Comparison of ENCODE assay signal across 8 cellular contexts in genomic region chr1:155975375-155976061, GRCh38. TPM values are rescaled to one million over a fixed set of nuclear protein-coding genes. Genes with fewer than 3 reads are reported as not detected.
DNase-seq lines count a peak whose midpoint lies in the region; ATAC-seq and TF ChIP-seq lines count a peak whose summit lies in the region.

No MANE protein-coding gene starts in this region.

- TF ChIP-seq CTCF in heart right ventricle (IDR thresholded peaks at IDR 0.05) (no peak), lung (IDR thresholded peaks at IDR 0.05; ENCODE audit: control extremely low read depth, extremely low read depth) (no peak)

- DNase-seq in heart right ventricle (no peak), left ventricle myocardium superior (no peak), lung (ENCODE audit: low spot score) (no peak), NCI-H1092 treated with DMSO at 0.1 percent for 48 hours (lab: John Stamatoyannopoulos, UW) (no peak)

- H3K4me3 ChIP-seq in heart right ventricle (peak overlapping the region in 9 of 10 donors; percentile 66 to 97 (median 88)), lung (peak overlapping the region; percentile 88), urinary bladder (ENCODE audit: low read depth, low read length) (peak overlapping the region; percentile 90)

- H3K9me3 ChIP-seq in heart right ventricle (no peaks in the 10 kb centered on the region), lung (ENCODE audit: control insufficient read depth in 2 of 2, insufficient read depth in 1 of 2, low read length in 1 of 2) (no peaks in the 10 kb centered on the region)

- 11 to 13% methylated on average over 4 of the region's 4 CpGs for WGBS in heart right ventricle, 2 donors
- WGBS in adipose tissue, 3 donors = 17 to 39% (median 20%) methylated on average over 4 of the region's 4 CpGs
- WGBS in lung, 2 donors = 6 to 11% methylated on average over 4 of the region's 4 CpGs
- WGBS in urinary bladder = 33% methylated on average over 4 of the region's 4 CpGs

- H3K4me1 ChIP-seq in heart right ventricle (peaks cover 42 to 89% (median 82%) of the 10 kb centered on the region in 9 donors), lung (ENCODE audit: control insufficient read depth in 2 of 2, insufficient read depth in 2 of 2, low read length in 2 of 2) (peaks cover 30 to 44% of the 10 kb centered on the region in 2 donors), urinary bladder (ENCODE audit: insufficient read depth) (no peaks in the 10 kb centered on the region)

- H3K27ac ChIP-seq in heart right ventricle (peak overlapping the region in 9 of 10 donors; percentile 86 to 99 (median 97)), adipose tissue (ENCODE audit: low read depth, low read length) (peak overlapping the region; percentile 48), lung (ENCODE audit: low read depth in 1 of 2, low read length in 1 of 2) (peak overlapping the region; percentile 89 to 97), urinary bladder (ENCODE audit: low read depth) (no peak overlapping the region)

- intact Hi-C loops in heart right ventricle (cut with DNase I) = loop anchor here in 5 of 10 donors (2.0 to 5.0 kb wide), 2 partner anchors 31 to 33 kb away; partner anchors contain the start of gene RXFP4 (in 4 of the 5)
- intact Hi-C loops in left ventricle myocardium superior (cut with micrococcal nuclease) = no loop called here

- H3K36me3 ChIP-seq in heart right ventricle (peaks cover 0 to 27% (median 0%) of the 10 kb centered on the region in 9 donors), lung (ENCODE audit: control insufficient read depth in 2 of 2, insufficient read depth in 2 of 2, low read length in 2 of 2) (peaks cover 0 to 5% of the 10 kb centered on the region in 2 donors), urinary bladder (ENCODE audit: insufficient read depth) (no peaks in the 10 kb centered on the region)

- no peaks in the 10 kb centered on the region for H3K27me3 ChIP-seq in heart right ventricle
- no peaks in the 10 kb centered on the region for H3K27me3 ChIP-seq in lung (ENCODE audit: control insufficient read depth, insufficient read depth)

- no peak for ATAC-seq in heart right ventricle
- no peak for ATAC-seq in left ventricle myocardium superior
- ATAC-seq in lung (ENCODE audit: insufficient read depth, low FRiP score) = no peak
- no peak for ATAC-seq in GM19397 (IDR thresholded peaks at IDR 0.05; ENCODE audit: unreplicated experiment)
- ATAC-seq in HG03521 (IDR thresholded peaks at IDR 0.05; ENCODE audit: unreplicated experiment) = no peak

RNA-seq across cellular contexts. Expression of gene ARHGEF2, which starts 2.8 kb away (rescaled TPM):
- 10 to 100 TPM; 48.6 to 79.8 (median 58.2) TPM for total RNA-seq in heart right ventricle
- 10 to 100 TPM; 22.7 to 38.0 TPM for polyA plus RNA-seq in heart right ventricle
- total RNA-seq in left ventricle myocardium superior = 61.2 TPM
- 10 to 100 TPM; 10.0 to 67.3 (median 60.8) TPM for polyA plus RNA-seq in adipose tissue
- total RNA-seq in lung = 100 to 1,000 TPM; 148 to 289 TPM
- 10 to 100 TPM; 72.0 to 91.4 TPM for polyA plus RNA-seq in lung
- total RNA-seq in urinary bladder = 63.3 TPM
- polyA plus RNA-seq in urinary bladder = 40.5 TPM

RNA-seq across cellular contexts. Expression of gene RXFP4, which starts 34.1 kb away (rescaled TPM):
- not detected for total RNA-seq in heart right ventricle
- polyA plus RNA-seq in heart right ventricle = under 1 TPM in 1 of 2 donors, not detected in 1; 0.04 TPM
- total RNA-seq in left ventricle myocardium superior = not detected
- polyA plus RNA-seq in adipose tissue = under 1 TPM in 1 of 3 donors, not detected in 2; 0.07 TPM
- not detected for total RNA-seq in lung
- polyA plus RNA-seq in lung = under 1 TPM; 0.05 to 0.20 TPM
- total RNA-seq in urinary bladder = not detected
- polyA plus RNA-seq in urinary bladder = 0.18 TPM

RNA-seq across cellular contexts. Expression of gene KHDC4, which starts 41.3 kb away (rescaled TPM):
- total RNA-seq in heart right ventricle (10 to 100 TPM; 17.6 to 30.3 (median 22.0) TPM), left ventricle myocardium superior (22.6 TPM), lung (10 to 100 TPM; 35.0 to 63.1 TPM), urinary bladder (45.0 TPM)
- polyA plus RNA-seq in heart right ventricle (10 to 100 TPM; 14.3 to 33.8 TPM), adipose tissue (10 to 100 TPM; 14.9 to 16.6 (median 15.2) TPM), lung (10 to 100 TPM; 15.4 to 34.2 TPM), urinary bladder (24.4 TPM)

RNA-seq across cellular contexts. Expression of gene SSR2, which starts 45.2 kb away (rescaled TPM):
- total RNA-seq in heart right ventricle (100 to 1,000 TPM in 2 of 10 donors, 10 to 100 TPM in 8; 70.3 to 124 (median 73.7) TPM), left ventricle myocardium superior (75.8 TPM), lung (100 to 1,000 TPM; 281 to 289 TPM), urinary bladder (213 TPM)
- polyA plus RNA-seq in heart right ventricle (100 to 1,000 TPM in 1 of 2 donors, 10 to 100 TPM in 1; 66.1 to 322 TPM), adipose tissue (100 to 1,000 TPM; 221 to 387 (median 237) TPM), lung (100 to 1,000 TPM; 294 to 467 TPM), urinary bladder (252 TPM)
